Comparison of ENCODE assay signal across 1 cellular context in genomic region chr17:44529864-44530263, GRCh38.
TF ChIP-seq lines count a peak whose summit lies in the region.

No MANE protein-coding gene starts in this region.

TF ChIP-seq in K562, 482 proteins besides CTCF, POLR2A, EP300 and RAD21 (continued from another document):
- TF ChIP-seq IRF9 (tag; IDR thresholded peaks at IDR 0.05) = no peak
- 0 out of 2 replicates have a peak, but pooled peaks have one; percentile 24 for TF ChIP-seq RBFOX2 (IDR thresholded peaks at IDR 0.05; ENCODE audit: low read depth, low read length)
- 0 out of 4 replicates have a peak, but pooled peaks of 1 of the 2 experiments have one; percentile 51 for TF ChIP-seq BCLAF1 (IDR thresholded peaks at IDR 0.05; ENCODE audit: borderline replicate concordance in 1 of 2, control insufficient read depth in 1 of 2, low read depth in 2 of 2, low read length in 1 of 2)
- TF ChIP-seq ZMIZ1 (IDR thresholded peaks at IDR 0.05; ENCODE audit: low read depth in 2 of 2, low read length in 2 of 2) = peak in 1 of 2 experiments; percentile 17; a peak in 1 of 4 replicates
- peak; percentile 71 for TF ChIP-seq PML (IDR thresholded peaks at IDR 0.05; ENCODE audit: low read length)
- TF ChIP-seq ZNF408 (CRISPR knock-in tag; IDR thresholded peaks at IDR 0.05; ENCODE audit: low read depth) = no peak
- TF ChIP-seq E2F5 (CRISPR knock-in tag; IDR thresholded peaks at IDR 0.05) = no peak
- peak; percentile 84 for TF ChIP-seq POLR2AphosphoS5 (IDR thresholded peaks at IDR 0.05; ENCODE audit: control insufficient read depth, insufficient read depth, low read depth, low read length)
- 0 out of 2 replicates have a peak, but pooled peaks have one; percentile 23 for TF ChIP-seq CBX1 (IDR thresholded peaks at IDR 0.05; ENCODE audit: low read depth)
- peak; percentile 50 for TF ChIP-seq ZNF316 (IDR thresholded peaks at IDR 0.05)
- TF ChIP-seq SNRNP70 (optimal IDR thresholded peaks at IDR 0.05; ENCODE audit: low read depth, low read length) = no peak
TF ChIP-seq in K562: peak in this region for 11.
